10 cellular contexts compared by ENCODE assay signal in the genomic region with DNA sequence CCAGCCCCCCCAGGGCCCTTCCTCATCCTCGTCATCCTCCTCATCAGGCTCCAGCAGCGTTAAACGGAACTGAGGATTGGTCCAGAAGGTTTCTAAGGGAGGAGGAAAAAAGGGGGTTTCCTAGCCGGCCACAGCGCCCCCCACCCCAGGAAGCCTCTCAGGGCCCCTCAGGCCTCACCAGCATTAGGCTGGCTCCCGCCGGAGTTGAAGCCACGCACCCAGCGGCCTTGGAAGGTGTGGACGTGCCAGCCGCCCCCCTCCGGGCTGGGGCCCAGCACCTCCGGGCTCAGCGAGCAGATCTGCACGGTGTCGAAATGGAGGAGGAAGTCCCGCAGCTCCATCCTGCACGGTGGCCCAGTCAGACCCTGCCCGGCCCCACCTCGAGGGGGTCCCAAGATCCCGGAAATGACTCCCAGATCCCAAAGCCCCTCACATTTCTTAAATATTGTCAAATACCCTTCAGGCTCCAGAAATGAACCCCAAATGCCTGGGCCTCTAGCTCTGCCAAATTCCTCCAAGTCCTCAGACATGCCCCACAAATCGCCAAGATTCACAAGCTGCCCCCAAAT. TPM values are rescaled to one million over a fixed set of nuclear protein-coding genes. Genes with fewer than 3 reads are reported as not detected.
A peak's percentile ranks its signal among the peaks of the same experiment; 100 is the strongest.
DNase-seq lines count a peak whose midpoint lies in the region; ATAC-seq, FAIRE-seq and TF ChIP-seq lines count a peak whose summit lies in the region.
"Had no signal": no experiment of that assay in that cellular context is flagged by ENCODE, and none has a peak within 500 bp of the region (broad histone marks: within the 10 kb centered on the region; RNA-seq: fewer than 3 reads in every experiment).

No MANE protein-coding gene starts in this region.

- CTCF ChIA-PET in mammary epithelial cell (lab: Charles Lee; ENCODE audit: low non-redundant PET): no interaction called here

- no peaks in the 10 kb centered on the region for H4K20me1 ChIP-seq in mammary epithelial cell (ENCODE audit: insufficient read depth, low read length)

- no peak overlapping the region for H2AFZ ChIP-seq in mammary epithelial cell (ENCODE audit: low read depth, low read length)

- no peak for TF ChIP-seq CTCF in mammary epithelial cell (conservative IDR thresholded peaks at IDR 0.05 in 1 of 2, IDR thresholded peaks at IDR 0.05 in 1 of 2; ENCODE audit: extremely low read depth in 1 of 2, insufficient read depth in 1 of 2, low read depth in 1 of 2, low read length in 2 of 2)
- no peak for TF ChIP-seq CTCF in pancreas (IDR thresholded peaks at IDR 0.05)
- TF ChIP-seq CTCF in vagina (IDR thresholded peaks at IDR 0.05): no peak

- BruUV-seq in mammary epithelial cell (replicated peaks; lab: Mats Ljungman, UMichigan): no TSS peak

- H3K9me3 ChIP-seq in mammary epithelial cell (replicated peaks; ENCODE audit: insufficient read depth, low read length) (no peaks in the 10 kb centered on the region), pancreas (no peaks in the 10 kb centered on the region), vagina (no peaks in the 10 kb centered on the region)

- H3K4me3 Mint-ChIP-seq in activated CD4-positive, alpha-beta T cell treated with anti-CD3 and anti-CD28 coated beads, Interleukin-2, amount 10 ng/mL, durations not matched to agents 24 days and 14 days: peak overlapping the region; percentile 62
- peak overlapping the region; percentile 65 to 86 (median 78) for H3K4me3 Mint-ChIP-seq in IgD-negative memory B cell

- no peaks in the 10 kb centered on the region for H3K9me3 Mint-ChIP-seq in activated CD4-positive, alpha-beta T cell treated with anti-CD3 and anti-CD28 coated beads, Interleukin-2, amount 10 ng/mL, durations not matched to agents 24 days and 14 days
- H3K9me3 Mint-ChIP-seq in IgD-negative memory B cell: no peaks in the 10 kb centered on the region

- dilution Hi-C loops in mammary epithelial cell (cut with HindIII; ENCODE audit: low sequenced_read_pairs): no loop called here

- H3K4me1 ChIP-seq in mammary epithelial cell (ENCODE audit: insufficient read depth, low read length) (peaks cover 33% of the 10 kb centered on the region), pancreas (peaks cover 2 to 4% (median 3%) of the 10 kb centered on the region in 3 donors), vagina (peaks cover 44% of the 10 kb centered on the region)

- no peak for FAIRE-seq in pancreas (lab: Jason Lieb, UNC)

- TF ChIP-seq POLR2A in vagina (IDR thresholded peaks at IDR 0.05): no peak

- H3K4me3 ChIP-seq in mammary epithelial cell (replicated peaks in 1 of 3; ENCODE audit: insufficient read depth in 1 of 3, low read depth in 2 of 3, low read length in 3 of 3) (no peak overlapping the region), pancreas (no peak overlapping the region), vagina (peak overlapping the region in 1 of 2 donors; percentile 13)

- DNase-seq in activated CD4-positive, alpha-beta T cell treated with anti-CD3 and anti-CD28 coated beads, Interleukin-2, amount 10 ng/mL, durations not matched to agents 24 days and 14 days: no peak
- no peak for DNase-seq in activated CD4-positive, alpha-beta T cell treated with anti-CD3 and anti-CD28 coated beads for 1 hour
- DNase-seq in mammary epithelial cell (peak; percentile 0), pancreas (peak in 5 of 6 donors; percentile 33 to 67 (median 46)), superior temporal gyrus (ENCODE audit: extremely low spot score) (no peak), amniotic stem cell (lab: John Stamatoyannopoulos, UW) (no peak), vagina (ENCODE audit: extremely low spot score in 2 of 2) (no peak)

- H3K27ac ChIP-seq in mammary epithelial cell (ENCODE audit: insufficient read depth, low read depth, low read length) (no peak overlapping the region), pancreas (peak overlapping the region in 1 of 4 donors; percentile 1), vagina (no peak overlapping the region)

- peak overlapping the region; percentile 3 for H3K27ac Mint-ChIP-seq in activated CD4-positive, alpha-beta T cell treated with anti-CD3 and anti-CD28 coated beads, Interleukin-2, amount 10 ng/mL, durations not matched to agents 24 days and 14 days
- H3K27ac Mint-ChIP-seq in IgD-negative memory B cell: peak overlapping the region in 2 of 3 donors; percentile 67 to 91

- H3K79me2 ChIP-seq in mammary epithelial cell (ENCODE audit: insufficient read depth, low read length): no peaks in the 10 kb centered on the region

- in situ Hi-C loops in mammary epithelial cell (cut with MboI; ENCODE audit: low sequenced_read_pairs in 2 of 2): loop anchor here in 1 of 2 donors (25.0 kb wide), 1 partner anchor 100 kb away; the partner anchor contains the start of genes ECH1 and HNRNPL

- H3K27me3 ChIP-seq in mammary epithelial cell (ENCODE audit: insufficient read depth, low read length) (no peaks in the 10 kb centered on the region), pancreas (no peaks in the 10 kb centered on the region), vagina (no peaks in the 10 kb centered on the region)

- H3K36me3 ChIP-seq in mammary epithelial cell (ENCODE audit: insufficient read depth, low read length) (no peaks in the 10 kb centered on the region), pancreas (no peaks in the 10 kb centered on the region), vagina (no peaks in the 10 kb centered on the region)

- WGBS in mammary epithelial cell (ENCODE audit: low coverage, missing lambda C conversion rate): 65% methylated on average over 7 of the region's 22 CpGs
- 63 to 74% methylated on average over 18 to 22 of the region's 22 CpGs for WGBS in pancreas, 2 donors

- ATAC-seq in pancreas: no peak

- peak overlapping the region; percentile 11 for H3K4me2 ChIP-seq in mammary epithelial cell (ENCODE audit: insufficient read depth, low read depth, low read length)

- peaks cover 6% of the 10 kb centered on the region for H3K36me3 Mint-ChIP-seq in activated CD4-positive, alpha-beta T cell treated with anti-CD3 and anti-CD28 coated beads, Interleukin-2, amount 10 ng/mL, durations not matched to agents 24 days and 14 days (ENCODE audit: low read depth)
- no peaks in the 10 kb centered on the region for H3K36me3 Mint-ChIP-seq in IgD-negative memory B cell

- peaks cover 9% of the 10 kb centered on the region for H3K27me3 Mint-ChIP-seq in activated CD4-positive, alpha-beta T cell treated with anti-CD3 and anti-CD28 coated beads, Interleukin-2, amount 10 ng/mL, durations not matched to agents 24 days and 14 days
- H3K27me3 Mint-ChIP-seq in IgD-negative memory B cell: no peaks in the 10 kb centered on the region

- intact Hi-C loops in activated CD4-positive, alpha-beta T cell treated with anti-CD3 and anti-CD28 coated beads, Interleukin-2, amount 10 ng/mL, durations not matched to agents 24 days and 14 days (cut with micrococcal nuclease): no loop called here
- intact Hi-C loops in mammary epithelial cell (cut with micrococcal nuclease): loop anchor here (5.0 kb wide), 1 partner anchor 40 kb away; no protein-coding TSS in a partner anchor
- intact Hi-C loops in pancreas (cut with DNase I): no loop called here
- intact Hi-C loops in vagina (cut with DNase I): no loop called here

- H3K4me1 Mint-ChIP-seq in activated CD4-positive, alpha-beta T cell treated with anti-CD3 and anti-CD28 coated beads, Interleukin-2, amount 10 ng/mL, durations not matched to agents 24 days and 14 days: peaks cover 41% of the 10 kb centered on the region
- H3K4me1 Mint-ChIP-seq in IgD-negative memory B cell: peaks cover 13 to 22% (median 19%) of the 10 kb centered on the region in 3 donors

- H3K9ac ChIP-seq in mammary epithelial cell (ENCODE audit: insufficient read depth, low read length): no peak overlapping the region

RNA-seq across cellular contexts. Expression of gene CAPN12, which starts 6.9 kb away (rescaled TPM):
- 3.2 and 3.5 TPM in 2 replicates for total RNA-seq in activated CD4-positive, alpha-beta T cell treated with anti-CD3 and anti-CD28 coated beads, Interleukin-2, amount 10 ng/mL, durations not matched to agents 24 days and 14 days
- polyA plus RNA-seq in IgD-negative memory B cell (31.6 TPM), mammary epithelial cell (4.6 TPM), pancreas (10 to 100 TPM; 40.4 to 46.3 TPM)
- total RNA-seq in mammary epithelial cell (1 to 10 TPM in 1 of 2 donors, under 1 TPM in 1; 0.49 to 1.0 TPM), pancreas (1 to 10 TPM; 2.3 to 8.8 (median 7.1) TPM), vagina (9.6 TPM)
- polyA minus RNA-seq in mammary epithelial cell: not detected
- total RNA-seq: RPMI7951 had no signal

RNA-seq across cellular contexts. Expression of gene LGALS7, which starts 35.9 kb away (rescaled TPM):
- total RNA-seq in activated CD4-positive, alpha-beta T cell treated with anti-CD3 and anti-CD28 coated beads, Interleukin-2, amount 10 ng/mL, durations not matched to agents 24 days and 14 days: not detected in 2 replicates
- polyA plus RNA-seq in IgD-negative memory B cell (not detected), mammary epithelial cell (50.4 TPM), pancreas (not detected)
- total RNA-seq in mammary epithelial cell (1 to 10 TPM in 1 of 2 donors, not detected in 1; 6.3 TPM), pancreas (not detected), vagina (269 TPM)
- 16.3 TPM for polyA minus RNA-seq in mammary epithelial cell
- total RNA-seq: RPMI7951 had no signal
- polyA plus RNA-seq: AG04450 had no signal

RNA-seq across cellular contexts. Expression of gene LGALS7B, which starts 51.6 kb away (rescaled TPM):
- total RNA-seq in activated CD4-positive, alpha-beta T cell treated with anti-CD3 and anti-CD28 coated beads, Interleukin-2, amount 10 ng/mL, durations not matched to agents 24 days and 14 days: not detected in 2 replicates
- polyA plus RNA-seq in IgD-negative memory B cell: not detected
- total RNA-seq in mammary epithelial cell: 100 to 1,000 TPM in 1 of 2 donors, under 1 TPM in 1; 0.73 to 210 TPM
- 688 TPM for polyA plus RNA-seq in mammary epithelial cell
- polyA minus RNA-seq in mammary epithelial cell: 2.2 TPM
- total RNA-seq in pancreas: not detected
- polyA plus RNA-seq in pancreas: under 1 TPM in 1 of 2 donors, not detected in 1; 0.38 TPM
- 760 TPM for total RNA-seq in vagina
- total RNA-seq: RPMI7951 had no signal
- polyA plus RNA-seq: AG04450 had no signal

Comparison
In these comparisons a context has a peak if more than half of its experiments do, and no peak if none do; other contexts are left out.
1. DNase-seq: peak in mammary epithelial cell (single experiment) and pancreas (5 of 6); none in activated CD4-positive, alpha-beta T cell treated with anti-CD3 and anti-CD28 coated beads, Interleukin-2, amount 10 ng/mL, durations not matched to agents 24 days and 14 days (single experiment), activated CD4-positive, alpha-beta T cell treated with anti-CD3 and anti-CD28 coated beads for 1 hour (single experiment), superior temporal gyrus (single experiment), amniotic stem cell (single experiment) and vagina (0 of 2).
2. RNA of gene LGALS7, which starts 35.9 kb away (total RNA-seq): 269 TPM in vagina (single experiment); 6.3 TPM in mammary epithelial cell, not detected in activated CD4-positive, alpha-beta T cell treated with anti-CD3 and anti-CD28 coated beads, Interleukin-2, amount 10 ng/mL, durations not matched to agents 24 days and 14 days and not detected in pancreas; every median in the first group is over 10 times any median in the second.